In the genomic region with DNA sequence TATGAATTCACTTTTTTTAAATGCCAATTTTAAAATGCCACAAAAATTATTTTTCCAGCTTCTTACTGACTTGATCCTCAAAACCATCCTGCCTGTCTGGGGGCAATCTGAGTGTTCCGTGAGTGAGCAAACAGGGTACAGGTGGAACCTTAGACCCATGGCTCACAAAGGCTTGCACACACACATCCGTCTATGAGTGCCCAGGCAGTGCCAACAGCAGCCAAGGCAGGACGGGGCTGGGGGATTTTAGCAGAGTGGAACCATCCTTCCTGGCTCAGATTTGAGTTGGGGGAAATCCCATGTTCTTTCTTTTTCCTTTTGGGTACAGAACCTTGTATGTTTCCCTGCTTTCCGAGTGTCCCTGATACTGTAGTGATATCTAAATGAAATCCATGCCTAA, we compare ENCODE assay signal across 28 cellular contexts.
"Had no signal": no experiment of that assay in that cellular context is flagged by ENCODE, and none has a peak within 500 bp of the region (broad histone marks: within the 10 kb centered on the region; RNA-seq: fewer than 3 reads in every experiment).

No MANE protein-coding gene starts in this region.

- H3K4me2 ChIP-seq: neural progenitor cell had no signal

- H3K36me3 ChIP-seq: neural progenitor cell, neutrophil, pancreas, prostate gland, right lobe of liver, sigmoid colon, stomach, thoracic aorta, thyroid gland, tibial nerve, upper lobe of left lung, vagina had no signal

- H3K4me3 ChIP-seq: neural progenitor cell, pancreas, prostate gland, right lobe of liver, sigmoid colon, stomach, thoracic aorta, thyroid gland, tibial nerve, upper lobe of left lung, vagina had no signal

- H3K36me3 Mint-ChIP-seq: natural killer cell; neural progenitor cell; stimulated activated effector memory CD8-positive, alpha-beta T cell treated with anti-CD3 and anti-CD28 coated beads, Interleukin-12 subunit alpha, Interleukin-12 subunit beta, amount 100 ng/mL, for 72 hours; stimulated activated naive B cell treated with anti-CD40 and anti-IgM and Interleukin-4, amounts not matched to agents 10 μg/mL and 1 μg/mL and 100 μg/mL, for 72 hours had no signal

- H3K4me3 Mint-ChIP-seq: naive thymus-derived CD4-positive, alpha-beta T cell; natural killer cell; nephron; neural progenitor cell; stimulated activated effector memory CD8-positive, alpha-beta T cell treated with anti-CD3 and anti-CD28 coated beads, Interleukin-12 subunit alpha, Interleukin-12 subunit beta, amount 100 ng/mL, for 72 hours; stimulated activated naive B cell treated with anti-CD40 and anti-IgM and Interleukin-4, amounts not matched to agents 10 μg/mL and 1 μg/mL and 100 μg/mL, for 72 hours; stimulated activated naive CD8-positive, alpha-beta T cell treated with anti-CD3 and anti-CD28 coated beads, Interleukin-15, Interleukin-2, amounts not matched to agents 100 ng/mL and 50 ng/mL, for 24 hours had no signal

- H3K9me3 ChIP-seq: neutrophil, pancreas, prostate gland, right lobe of liver, sigmoid colon, thoracic aorta, thyroid gland, vagina had no signal

- H3K4me1 ChIP-seq: pancreas, prostate gland, right lobe of liver, sigmoid colon, stomach, thyroid gland, tibial nerve, upper lobe of left lung, vagina had no signal

- H3K27me3 ChIP-seq: neural progenitor cell, neutrophil, pancreas, right lobe of liver, sigmoid colon, stomach, thyroid gland, tibial nerve, upper lobe of left lung, vagina had no signal

- H3K9ac ChIP-seq: neural progenitor cell had no signal

- H3K9me3 Mint-ChIP-seq: natural killer cell; nephron; stimulated activated effector memory CD8-positive, alpha-beta T cell treated with anti-CD3 and anti-CD28 coated beads, Interleukin-12 subunit alpha, Interleukin-12 subunit beta, amount 100 ng/mL, for 72 hours; stimulated activated naive CD8-positive, alpha-beta T cell treated with anti-CD3 and anti-CD28 coated beads, Interleukin-15, Interleukin-2, amounts not matched to agents 100 ng/mL and 50 ng/mL, for 24 hours had no signal

- H3K27ac Mint-ChIP-seq: naive thymus-derived CD4-positive, alpha-beta T cell; natural killer cell; nephron; neural progenitor cell; stimulated activated effector memory CD8-positive, alpha-beta T cell treated with anti-CD3 and anti-CD28 coated beads, Interleukin-12 subunit alpha, Interleukin-12 subunit beta, amount 100 ng/mL, for 72 hours; stimulated activated naive B cell treated with anti-CD40 and anti-IgM and Interleukin-4, amounts not matched to agents 10 μg/mL and 1 μg/mL and 100 μg/mL, for 72 hours; stimulated activated naive CD8-positive, alpha-beta T cell treated with anti-CD3 and anti-CD28 coated beads, Interleukin-15, Interleukin-2, amounts not matched to agents 100 ng/mL and 50 ng/mL, for 24 hours had no signal

- H3K27me3 Mint-ChIP-seq: stimulated activated naive B cell treated with anti-CD40 and anti-IgM and Interleukin-4, amounts not matched to agents 10 μg/mL and 1 μg/mL and 100 μg/mL, for 72 hours; stimulated activated naive CD8-positive, alpha-beta T cell treated with anti-CD3 and anti-CD28 coated beads, Interleukin-15, Interleukin-2, amounts not matched to agents 100 ng/mL and 50 ng/mL, for 24 hours had no signal

- ATAC-seq: naive thymus-derived CD4-positive, alpha-beta T cell; natural killer cell; pancreas; right cardiac atrium; right lobe of liver; stimulated activated effector memory CD8-positive, alpha-beta T cell treated with anti-CD3 and anti-CD28 coated beads, Interleukin-12 subunit alpha, Interleukin-12 subunit beta, amount 100 ng/mL, for 72 hours; stimulated activated naive B cell treated with anti-CD40 and anti-IgM and Interleukin-4, amounts not matched to agents 10 μg/mL and 1 μg/mL and 100 μg/mL, for 72 hours had no signal

- H2AFZ ChIP-seq: neural progenitor cell had no signal

- H3K27ac ChIP-seq: neural progenitor cell, neutrophil, pancreas, prostate gland, right lobe of liver, sigmoid colon, stomach, thoracic aorta, thyroid gland, tibial nerve, upper lobe of left lung, vagina had no signal

- H3K4me1 Mint-ChIP-seq: natural killer cell; stimulated activated effector memory CD8-positive, alpha-beta T cell treated with anti-CD3 and anti-CD28 coated beads, Interleukin-12 subunit alpha, Interleukin-12 subunit beta, amount 100 ng/mL, for 72 hours; stimulated activated naive B cell treated with anti-CD40 and anti-IgM and Interleukin-4, amounts not matched to agents 10 μg/mL and 1 μg/mL and 100 μg/mL, for 72 hours had no signal

- DNase-seq: naive thymus-derived CD4-positive, alpha-beta T cell; natural killer cell; nucleus accumbens; pancreas; retina; right cardiac atrium; right lobe of liver; sigmoid colon; small intestine; stimulated activated CD4-positive, alpha-beta T cell treated with anti-CD3 and anti-CD28 coated beads, Interleukin-15, amount 100 ng/mL, for 24 hours; stimulated activated CD4-positive, alpha-beta T cell treated with anti-CD3 and anti-CD28 coated beads, Interleukin-2, amount 100 ng/mL, for 24 hours; stimulated activated CD4-positive, alpha-beta T cell treated with anti-CD3 and anti-CD28 coated beads, Interleukin-2, amount 100 ng/mL, for 48 hours; stimulated activated CD4-positive, alpha-beta T cell treated with anti-CD3 and anti-CD28 coated beads, Interleukin-4, amount 100 ng/mL, for 24 hours; stimulated activated naive B cell treated with anti-CD40 and anti-IgM and Interleukin-4, amounts not matched to agents 10 μg/mL and 1 μg/mL and 100 μg/mL, for 72 hours; stimulated activated naive CD4-positive, alpha-beta T cell treated with Interleukin-2 at 50 U/mL for 16 hours; stomach; thyroid gland; trophoblast cell; upper lobe of left lung had no signal
